ENCODE assay signal across 30 cellular contexts in genomic region chr1:170471310-170471839, GRCh38.
DNase-seq lines count a peak whose midpoint lies in the region; ATAC-seq, FAIRE-seq and TF ChIP-seq lines count a peak whose summit lies in the region.
"Had no signal": no experiment of that assay in that cellular context is flagged by ENCODE, and none has a peak within 500 bp of the region (broad histone marks: within the 10 kb centered on the region; RNA-seq: fewer than 3 reads in every experiment).

No MANE protein-coding gene starts in this region.

- H3K4me3 ChIP-seq in cardiac fibroblast (replicated peaks in 1 of 2; ENCODE audit: low read depth in 2 of 2, low read length in 2 of 2): no peak overlapping the region
- no peak overlapping the region for H3K4me3 ChIP-seq in pancreas
- H3K4me3 ChIP-seq: A549, HAP-1, spleen had no signal

- WGBS in pancreas, 2 donors: 55% methylated on average over 2 of the region's 2 CpGs

- no peaks in the 10 kb centered on the region for H3K27me3 ChIP-seq in pancreas
- H3K27me3 ChIP-seq: spleen had no signal

- FAIRE-seq in pancreas (lab: Jason Lieb, UNC): no peak
- FAIRE-seq: A549, frontal cortex, GM18507, HTR-8/SVneo, RCC 7860 had no signal

- no peak for ATAC-seq in pancreas
- ATAC-seq in WTC11: no peak
- ATAC-seq: A549; left colon; naive thymus-derived CD8-positive, alpha-beta T cell had no signal

- no peaks in the 10 kb centered on the region for H3K4me1 ChIP-seq in pancreas
- H3K4me1 ChIP-seq: A549, Caco-2, HAP-1, spleen had no signal

- no peaks in the 10 kb centered on the region for H3K36me3 ChIP-seq in pancreas
- H3K36me3 ChIP-seq: HAP-1, spleen had no signal

- POLR2A ChIA-PET in WTC11 (lab: Charles Lee): no interaction called here

- H3K9me3 ChIP-seq in pancreas: no peaks in the 10 kb centered on the region
- H3K9me3 ChIP-seq: A549, Caco-2, HAP-1, spleen had no signal

- H3K36me3 Mint-ChIP-seq in nephron progenitor cell (ENCODE audit: low read depth): no peaks in the 10 kb centered on the region
- no peaks in the 10 kb centered on the region for H3K36me3 Mint-ChIP-seq in WTC11
- H3K36me3 Mint-ChIP-seq: activated naive CD8-positive, alpha-beta T cell; naive thymus-derived CD8-positive, alpha-beta T cell; type B pancreatic cell had no signal

- no peak for TF ChIP-seq CTCF in cardiac fibroblast (IDR thresholded peaks at IDR 0.05; ENCODE audit: low read depth, low read length)
- no peak for TF ChIP-seq CTCF in nephron progenitor cell (IDR thresholded peaks at IDR 0.05)
- TF ChIP-seq CTCF in pancreas (IDR thresholded peaks at IDR 0.05): no peak
- TF ChIP-seq CTCF in WTC11 (IDR thresholded peaks at IDR 0.05): no peak

- no peaks in the 10 kb centered on the region for H3K4me1 Mint-ChIP-seq in nephron progenitor cell
- H3K4me1 Mint-ChIP-seq in WTC11: no peaks in the 10 kb centered on the region
- H3K4me1 Mint-ChIP-seq: naive thymus-derived CD8-positive, alpha-beta T cell had no signal

- intact Hi-C loops in pancreas (cut with DNase I): no loop called here

- peaks cover 9% of the 10 kb centered on the region for H3K9me3 Mint-ChIP-seq in nephron progenitor cell
- peaks cover 3% of the 10 kb centered on the region; the same call in 1 of the 2 replicates for H3K9me3 Mint-ChIP-seq in WTC11
- H3K9me3 Mint-ChIP-seq: type B pancreatic cell had no signal

- DNase-seq in AG08395 (ENCODE audit: low spot score) (peak; percentile 65), GM04503 (ENCODE audit: low read depth) (peak; percentile 80), cardiac fibroblast (ENCODE audit: low read depth in 2 of 2) (peak; percentile 48 to 90), hepatic stellate cell (ENCODE audit: low spot score) (peak; percentile 41), nephron progenitor cell (no peak), pancreas (no peak), iPS-NIHi11 (ENCODE audit: low spot score) (no peak), WTC11 (ENCODE audit: low spot score) (no peak)
- DNase-seq: activated CD4-positive, alpha-beta T cell treated with anti-CD3 and anti-CD28 coated beads, Interleukin-2, amount 50 U/mL, for 48 hours; activated CD8-positive, alpha-beta memory T cell treated with anti-CD3 and anti-CD28 coated beads, Interleukin-2, amount 50 U/mL, for 4 hours; Caco-2; DMS79; GF-D8; KBM-7; left colon; naive thymus-derived CD8-positive, alpha-beta T cell; NCI-H1417 treated with DMSO at 0.1 percent for 48 hours; NCI-H2081; NCI-H345; spleen; T-helper 1 cell had no signal

- CTCF ChIA-PET in WTC11 (lab: Charles Lee): no interaction called here

- H3K27me3 Mint-ChIP-seq in nephron progenitor cell (ENCODE audit: low read depth, poor library complexity) (no peaks in the 10 kb centered on the region), WTC11 (ENCODE audit: low read depth) (no peaks in the 10 kb centered on the region)

- H3K4me3 Mint-ChIP-seq in nephron progenitor cell (no peak overlapping the region), WTC11 (no peak overlapping the region)
- H3K4me3 Mint-ChIP-seq: activated naive CD8-positive, alpha-beta T cell; naive thymus-derived CD8-positive, alpha-beta T cell; type B pancreatic cell had no signal

- H3K27ac Mint-ChIP-seq in nephron progenitor cell (no peak overlapping the region), WTC11 (no peak overlapping the region)
- H3K27ac Mint-ChIP-seq: activated naive CD8-positive, alpha-beta T cell; naive thymus-derived CD8-positive, alpha-beta T cell; type B pancreatic cell had no signal

- no peak overlapping the region for H3K27ac ChIP-seq in pancreas
- H3K27ac ChIP-seq: A549, C4-2B, spleen had no signal

TF ChIP-seq in WTC11, 78 proteins besides CTCF, POLR2A, EP300 and RAD21:
- no peak for TF ChIP-seq ELF4 (CRISPR knock-in tag; IDR thresholded peaks at IDR 0.05; ENCODE audit: low read depth)
- no peak for TF ChIP-seq MAX (CRISPR knock-in tag; IDR thresholded peaks at IDR 0.05)
- TF ChIP-seq NR3C1 (CRISPR knock-in tag; conservative IDR thresholded peaks at IDR 0.05; ENCODE audit: low read depth): no peak
- TF ChIP-seq ATF3 (CRISPR knock-in tag; conservative IDR thresholded peaks at IDR 0.05): no peak
- no peak for TF ChIP-seq ZNF671 (CRISPR knock-in tag; IDR thresholded peaks at IDR 0.05)
- no peak for TF ChIP-seq ZNF317 (CRISPR knock-in tag; IDR thresholded peaks at IDR 0.05; ENCODE audit: borderline replicate concordance, low read depth)
- TF ChIP-seq HMGXB4 (CRISPR knock-in tag; IDR thresholded peaks at IDR 0.05): no peak
- no peak for TF ChIP-seq RELA (CRISPR knock-in tag; IDR thresholded peaks at IDR 0.05; ENCODE audit: borderline replicate concordance)
- TF ChIP-seq CREM (CRISPR knock-in tag; IDR thresholded peaks at IDR 0.05): no peak
- TF ChIP-seq ZNF219 (CRISPR knock-in tag; IDR thresholded peaks at IDR 0.05; ENCODE audit: borderline replicate concordance): no peak
- TF ChIP-seq GTF2I (CRISPR knock-in tag; conservative IDR thresholded peaks at IDR 0.05): no peak
- no peak for TF ChIP-seq ESRRA (CRISPR knock-in tag; IDR thresholded peaks at IDR 0.05; ENCODE audit: borderline replicate concordance)
- TF ChIP-seq NFYB (CRISPR knock-in tag; conservative IDR thresholded peaks at IDR 0.05; ENCODE audit: low read depth): no peak
- no peak for TF ChIP-seq ZBTB21 (CRISPR knock-in tag; IDR thresholded peaks at IDR 0.05; ENCODE audit: borderline replicate concordance)
- TF ChIP-seq JUN (CRISPR knock-in tag; IDR thresholded peaks at IDR 0.05): no peak
- TF ChIP-seq ZSCAN18 (CRISPR knock-in tag; IDR thresholded peaks at IDR 0.05): no peak

Comparison
In these comparisons a context has a peak if more than half of its experiments do, and no peak if none do; other contexts are left out.
1. DNase-seq: peak in AG08395 (single experiment), GM04503 (single experiment), cardiac fibroblast (2 of 2) and hepatic stellate cell (single experiment); none in nephron progenitor cell (single experiment), pancreas (0 of 6), iPS-NIHi11 (single experiment) and WTC11 (single experiment).